ENCODE assay signal across 15 cellular contexts in genomic region chr9:134734270-134734669, GRCh38.
DNase-seq lines count a peak whose midpoint lies in the region; ATAC-seq, FAIRE-seq and TF ChIP-seq lines count a peak whose summit lies in the region.
"Had no signal": no experiment of that assay in that cellular context is flagged by ENCODE, and none has a peak within 500 bp of the region (broad histone marks: within the 10 kb centered on the region; RNA-seq: fewer than 3 reads in every experiment).

No MANE protein-coding gene starts in this region.

- no peak for TF ChIP-seq CTCF in brain microvascular endothelial cell (IDR thresholded peaks at IDR 0.05; ENCODE audit: low read depth, low read length, missing control alignments)
- no peak for TF ChIP-seq CTCF in D721Med (IDR thresholded peaks at IDR 0.05; ENCODE audit: insufficient read depth, missing control alignments)

- DNase-seq in Right ventricle myocardium inferior (ENCODE audit: missing footprints) (peak; percentile 65), cardiac septum (ENCODE audit: low spot score) (no peak), brain microvascular endothelial cell (peak; percentile 21), hepatic stellate cell (ENCODE audit: low spot score) (peak; percentile 38), NCI-H2196 treated with DMSO at 0.1 percent for 48 hours (lab: John Stamatoyannopoulos, UW; ENCODE audit: unreplicated experiment) (no peak), HK-2 (ENCODE audit: unreplicated experiment) (no peak), NCI-H1436 (lab: John Stamatoyannopoulos, UW) (no peak), D721Med (ENCODE audit: insufficient read length, low spot score) (no peak)
- DNase-seq: 8988T; activated CD4-positive, alpha-beta T cell treated with anti-CD3 and anti-CD28 coated beads for 36 hours; DMS79 treated with DMSO at 0.1 percent for 48 hours; effector CD8-positive, alpha-beta T cell; immature natural killer cell; NCI-H510A had no signal

- intact Hi-C loops in Right ventricle myocardium inferior (cut with DNase I) (loop anchor here (10.0 kb wide), 1 partner anchor 559 kb away; no protein-coding TSS in a partner anchor), cardiac septum (cut with DNase I) (no loop called here)

- peaks cover 88% of the 10 kb centered on the region for H3K36me3 ChIP-seq in brain microvascular endothelial cell (replicated peaks)

- no peaks in the 10 kb centered on the region for H3K27me3 ChIP-seq in brain microvascular endothelial cell (replicated peaks)

- H3K27ac ChIP-seq in brain microvascular endothelial cell: no peak overlapping the region
- H3K27ac ChIP-seq: SK-N-MC had no signal

- no peak for ATAC-seq in Right ventricle myocardium inferior
- ATAC-seq: activated CD4-positive, alpha-beta T cell treated with anti-CD3 and anti-CD28 coated beads for 36 hours had no signal

- no peak for FAIRE-seq in D721Med (lab: Jason Lieb, UNC)

- no peak overlapping the region for H3K4me3 ChIP-seq in brain microvascular endothelial cell (ENCODE audit: low read depth, low read length)
- H3K4me3 ChIP-seq: SK-N-MC had no signal

- in situ Hi-C loops in brain microvascular endothelial cell (cut with HindIII; ENCODE audit: low pct_ligation_motif_present, low sequenced_read_pairs): no loop called here

Comparison
In these comparisons a context has a peak if more than half of its experiments do, and no peak if none do; other contexts are left out.
1. DNase-seq: peak in Right ventricle myocardium inferior (single experiment), brain microvascular endothelial cell (single experiment) and hepatic stellate cell (single experiment); none in cardiac septum (single experiment), NCI-H2196 treated with DMSO at 0.1 percent for 48 hours (single experiment), HK-2 (single experiment), NCI-H1436 (single experiment) and D721Med (single experiment).